ENCODE assay signal across 8 cellular contexts in genomic region chr5:150487199-150488061, GRCh38. TPM values are rescaled to one million over a fixed set of nuclear protein-coding genes. Genes with fewer than 3 reads are reported as not detected.
DNase-seq lines count a peak whose midpoint lies in the region; ATAC-seq and TF ChIP-seq lines count a peak whose summit lies in the region.

No MANE protein-coding gene starts in this region.

- POLR2A ChIA-PET in A673 (lab: Charles Lee; ENCODE audit: low non-redundant PET): interaction anchor here (0.6 kb wide), 1 partner anchor 655 kb away, joined by 15 read pairs; no protein-coding TSS in a partner anchor

- DNase-seq in A673 (ENCODE audit: low spot score) (no peak), NT2/D1 (ENCODE audit: low read depth, low spot score) (no peak), breast epithelium (ENCODE audit: low spot score in 2 of 2) (no peak), kidney epithelial cell (ENCODE audit: low read depth) (no peak)
- DNase-seq in stimulated activated naive B cell treated with anti-CD40 and anti-IgM and Interleukin-4, amounts not matched to agents 10 μg/mL and 1 μg/mL and 100 μg/mL, for 72 hours: no peak
- DNase-seq in stimulated activated CD4-positive, alpha-beta T cell treated with anti-CD3 and anti-CD28 coated beads, Interleukin-2, amount 100 ng/mL, for 48 hours: no peak

- H3K27ac ChIP-seq in A673 (ENCODE audit: low read depth, low read length, poor library complexity, severe bottlenecking): peak overlapping the region; percentile 88
- H3K27ac ChIP-seq in breast epithelium: peak overlapping the region; percentile 98

- H3K4me1 Mint-ChIP-seq in stimulated activated naive B cell treated with anti-CD40 and anti-IgM and Interleukin-4, amounts not matched to agents 10 μg/mL and 1 μg/mL and 100 μg/mL, for 72 hours: peaks cover 33 to 48% of the 10 kb centered on the region in 2 donors

- TF ChIP-seq CTCF in A673 (conservative IDR thresholded peaks at IDR 0.05; ENCODE audit: low read depth, low read length) (no peak), GM12875 (IDR thresholded peaks at IDR 0.05; ENCODE audit: borderline replicate concordance, insufficient read depth, low read depth, low read length) (peak; percentile 30; the same call in 1 of the 2 replicates), breast epithelium (IDR thresholded peaks at IDR 0.05) (peak in 1 of 3 donors; percentile 31), kidney epithelial cell (IDR thresholded peaks at IDR 0.05; ENCODE audit: insufficient read depth, low read length, poor library complexity, severe bottlenecking) (peak; percentile 22)

- peak; percentile 26 to 37 for ATAC-seq in stimulated activated naive B cell treated with anti-CD40 and anti-IgM and Interleukin-4, amounts not matched to agents 10 μg/mL and 1 μg/mL and 100 μg/mL, for 72 hours (replicated peaks)
- ATAC-seq in GM18868 (IDR thresholded peaks at IDR 0.05; ENCODE audit: unreplicated experiment): no peak

- intact Hi-C loops in A673 (cut with micrococcal nuclease; ENCODE audit: unreplicated experiment): loop anchor here (5.0 kb wide), 1 partner anchor 35 kb away; no protein-coding TSS in a partner anchor
- intact Hi-C loops in breast epithelium (cut with DNase I; ENCODE audit: low total_unique reads): no loop called here

- no peak for TF ChIP-seq POLR2A in breast epithelium (IDR thresholded peaks at IDR 0.05)

- H3K4me3 Mint-ChIP-seq in stimulated activated naive B cell treated with anti-CD40 and anti-IgM and Interleukin-4, amounts not matched to agents 10 μg/mL and 1 μg/mL and 100 μg/mL, for 72 hours: peak overlapping the region; percentile 62 to 68

- H3K4me3 ChIP-seq in A673 (ENCODE audit: low read depth, low read length, poor library complexity, severe bottlenecking): peak overlapping the region; percentile 73
- H3K4me3 ChIP-seq in GM12875 (ENCODE audit: low read depth, low read length): peak overlapping the region; percentile 97
- H3K4me3 ChIP-seq in NT2/D1 (ENCODE audit: insufficient read length, low read depth): peak overlapping the region; percentile 19
- H3K4me3 ChIP-seq in breast epithelium: peak overlapping the region; percentile 85 to 97 (median 95)
- H3K4me3 ChIP-seq in kidney epithelial cell (ENCODE audit: low read depth, low read length): peak overlapping the region; percentile 92

- H3K27me3 Mint-ChIP-seq in stimulated activated naive B cell treated with anti-CD40 and anti-IgM and Interleukin-4, amounts not matched to agents 10 μg/mL and 1 μg/mL and 100 μg/mL, for 72 hours: peaks cover 0 to 3% of the 10 kb centered on the region in 2 donors

- H3K9ac ChIP-seq in NT2/D1 (ENCODE audit: insufficient read length, low read depth): peak overlapping the region; percentile 29

- H3K27me3 ChIP-seq in A673 (replicated peaks; ENCODE audit: insufficient read depth, low read depth, low read length, poor library complexity) (no peaks in the 10 kb centered on the region), NT2/D1 (ENCODE audit: insufficient read depth, insufficient read length) (no peaks in the 10 kb centered on the region), breast epithelium (no peaks in the 10 kb centered on the region), kidney epithelial cell (ENCODE audit: control insufficient read depth, insufficient read depth, low read length) (no peaks in the 10 kb centered on the region)

- H3K9me3 ChIP-seq in A673 (ENCODE audit: low read depth, low read length, poor library complexity, severe bottlenecking) (no peaks in the 10 kb centered on the region), NT2/D1 (ENCODE audit: insufficient read depth, low read length) (no peaks in the 10 kb centered on the region), breast epithelium (no peaks in the 10 kb centered on the region)

- no peaks in the 10 kb centered on the region for H3K9me3 Mint-ChIP-seq in stimulated activated naive B cell treated with anti-CD40 and anti-IgM and Interleukin-4, amounts not matched to agents 10 μg/mL and 1 μg/mL and 100 μg/mL, for 72 hours

- H3K4me1 ChIP-seq in A673 (ENCODE audit: insufficient read depth, low read length, poor library complexity, severe bottlenecking): peaks cover 40% of the 10 kb centered on the region
- peaks cover 21% of the 10 kb centered on the region for H3K4me1 ChIP-seq in NT2/D1 (ENCODE audit: insufficient read depth, insufficient read length)
- H3K4me1 ChIP-seq in breast epithelium: peaks cover 20 to 45% of the 10 kb centered on the region in 2 donors

- CTCF ChIA-PET in A673 (lab: Charles Lee): interaction anchor here (0.6 kb wide), 2 partner anchors 21 to 47 kb away, joined by 3 to 5 read pairs; no protein-coding TSS in a partner anchor

- H3K36me3 ChIP-seq in A673 (ENCODE audit: insufficient read depth, low read length, poor library complexity, severe bottlenecking): no peaks in the 10 kb centered on the region
- H3K36me3 ChIP-seq in NT2/D1 (ENCODE audit: insufficient read depth, insufficient read length, low read length): peaks cover 25% of the 10 kb centered on the region
- no peaks in the 10 kb centered on the region for H3K36me3 ChIP-seq in breast epithelium
- no peaks in the 10 kb centered on the region for H3K36me3 ChIP-seq in kidney epithelial cell (ENCODE audit: control insufficient read depth, insufficient read depth, low read length)

- TSS peak; percentile 32 for BruUV-seq in A673 (replicated peaks; lab: Mats Ljungman, UMichigan)

- H3K36me3 Mint-ChIP-seq in stimulated activated naive B cell treated with anti-CD40 and anti-IgM and Interleukin-4, amounts not matched to agents 10 μg/mL and 1 μg/mL and 100 μg/mL, for 72 hours: no peaks in the 10 kb centered on the region

- H3K27ac Mint-ChIP-seq in stimulated activated naive B cell treated with anti-CD40 and anti-IgM and Interleukin-4, amounts not matched to agents 10 μg/mL and 1 μg/mL and 100 μg/mL, for 72 hours: peak overlapping the region; percentile 86

RNA-seq across cellular contexts. Expression of gene NDST1, which starts 20.5 kb away (rescaled TPM):
- total RNA-seq in A673 (2021) (44.0 and 46.7 TPM in 2 replicates), breast epithelium (10 to 100 TPM; 46.7 to 92.3 (median 74.1) TPM), kidney epithelial cell (155 and 192 TPM in 2 replicates)

RNA-seq across cellular contexts. Expression of gene RPS14, which starts 37.9 kb away (rescaled TPM):
- total RNA-seq in A673 (2021) (1,789 and 1,909 TPM in 2 replicates), breast epithelium (1,000 to 10,000 TPM; 3,271 to 4,472 (median 4,011) TPM), kidney epithelial cell (3,131 and 3,855 TPM in 2 replicates)

Comparison
In these comparisons a context has a peak if more than half of its experiments do, and no peak if none do; other contexts are left out.
1. H3K4me3 ChIP-seq: peak in every context shown above with its lines; median percentile 97 in GM12875; 95 in breast epithelium; 92 in kidney epithelial cell; 73 in A673; 19 in NT2/D1.